1 cellular context compared by ENCODE assay signal in the genomic region with DNA sequence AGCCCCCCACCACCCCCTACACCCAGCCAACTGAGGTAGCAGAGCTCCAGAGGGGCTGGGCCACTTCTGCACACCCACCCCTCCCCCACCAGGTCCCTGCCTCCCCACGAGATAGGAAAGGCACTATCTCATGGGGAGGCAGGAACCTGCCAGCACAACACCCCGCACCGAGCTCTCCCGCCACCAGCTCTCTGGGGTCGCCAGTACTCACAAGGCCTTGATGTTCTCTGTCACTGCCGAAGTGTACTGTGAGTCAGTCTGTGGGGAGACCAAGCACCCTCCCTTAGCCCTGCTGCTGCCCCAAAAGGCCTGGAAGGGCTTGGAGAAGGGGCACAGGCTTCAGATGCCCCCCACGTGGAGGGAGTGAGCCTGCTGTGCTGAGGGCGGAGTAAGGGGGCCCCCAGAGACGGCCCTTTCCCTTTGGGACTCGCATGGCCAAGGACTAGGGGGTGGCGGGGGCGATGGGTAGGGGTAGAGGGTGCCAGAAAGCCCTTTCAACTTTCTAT.
TF ChIP-seq lines count a peak whose summit lies in the region.

No MANE protein-coding gene starts in this region.

TF ChIP-seq in HepG2, 621 proteins besides CTCF, POLR2A, EP300 and RAD21:
- TF ChIP-seq ZNF101 (CRISPR knock-in tag; IDR thresholded peaks at IDR 0.05; ENCODE audit: borderline replicate concordance, low read depth), result no peak
- peak; percentile 1 for TF ChIP-seq AGO1 (IDR thresholded peaks at IDR 0.05; ENCODE audit: low read depth, low read length, poor library complexity, severe bottlenecking)
